Comparison of ENCODE assay signal across 8 cellular contexts in genomic region chr10:69407621-69408301, GRCh38. TPM values are rescaled to one million over a fixed set of nuclear protein-coding genes. Genes with fewer than 3 reads are reported as not detected.
A peak's percentile ranks its signal among the peaks of the same experiment; 100 is the strongest.
DNase-seq lines count a peak whose midpoint lies in the region; ATAC-seq and TF ChIP-seq lines count a peak whose summit lies in the region.

No MANE protein-coding gene starts in this region.

- peaks cover 18% of the 10 kb centered on the region for H3K36me3 Mint-ChIP-seq in CD4-positive, alpha-beta T cell (ENCODE audit: low read depth)
- H3K36me3 Mint-ChIP-seq in stimulated activated memory B cell treated with anti-CD40 and anti-IgM and Interleukin-4, amounts not matched to agents 10 μg/mL and 1 μg/mL and 100 μg/mL, for 72 hours, result peaks cover 16% of the 10 kb centered on the region

- 0 out of 2 replicates have a peak overlapping the region, but pooled peaks have one; percentile 1 for H3K4me3 ChIP-seq in WI38 (ENCODE audit: low read depth, low read length)

- CTCF ChIA-PET in CD4-positive, alpha-beta T cell (lab: Charles Lee), result interaction anchor here (0.5 to 2.5 kb wide), 30 partner anchors 9 to 738 kb away, joined by 3 to 25 read pairs (median 4); partner anchors contain the start of genes SUPV3L1, TSPAN15 and TYSND1

- no peak overlapping the region for H3K27ac ChIP-seq in CD4-positive, alpha-beta T cell (ENCODE audit: low read depth, low read length)

- DNase-seq in CD4-positive, alpha-beta T cell, result peak in 1 of 10 experiments; percentile 16
- peak; percentile 25 for DNase-seq in HCEC 1CT
- peak; percentile 61 for DNase-seq in germinal center (ENCODE audit: low spot score)
- no peak for DNase-seq in NCI-H510A (lab: John Stamatoyannopoulos, UW)
- DNase-seq in AG20443 (ENCODE audit: low spot score), result no peak
- DNase-seq in NCI-H1048 (lab: John Stamatoyannopoulos, UW), result no peak

- no peaks in the 10 kb centered on the region for H3K27me3 Mint-ChIP-seq in CD4-positive, alpha-beta T cell
- H3K27me3 Mint-ChIP-seq in stimulated activated memory B cell treated with anti-CD40 and anti-IgM and Interleukin-4, amounts not matched to agents 10 μg/mL and 1 μg/mL and 100 μg/mL, for 72 hours, result no peaks in the 10 kb centered on the region

- intact Hi-C loops in CD4-positive, alpha-beta T cell (cut with DNase I, micrococcal nuclease), result loop anchor here (1.0 to 5.0 kb wide), 5 partner anchors 17 to 280 kb away; no protein-coding TSS in a partner anchor

- POLR2A ChIA-PET in CD4-positive, alpha-beta T cell (lab: Charles Lee), result interaction anchor here (0.6 to 3.0 kb wide), 11 partner anchors 15 to 229 kb away, joined by 3 to 21 read pairs (median 4); partner anchors contain the start of gene TSPAN15

- TF ChIP-seq CTCF in CD4-positive, alpha-beta T cell (IDR thresholded peaks at IDR 0.05), result no peak
- peak; percentile 26; the same call in 1 of the 2 replicates for TF ChIP-seq CTCF in WI38 (IDR thresholded peaks at IDR 0.05; ENCODE audit: low read depth, low read length)

- no peak for ATAC-seq in CD4-positive, alpha-beta T cell (ENCODE audit: poor library complexity)
- ATAC-seq in stimulated activated memory B cell treated with anti-CD40 and anti-IgM and Interleukin-4, amounts not matched to agents 10 μg/mL and 1 μg/mL and 100 μg/mL, for 72 hours, result no peak

- peak overlapping the region; percentile 88 for H3K27ac Mint-ChIP-seq in CD4-positive, alpha-beta T cell
- H3K27ac Mint-ChIP-seq in stimulated activated memory B cell treated with anti-CD40 and anti-IgM and Interleukin-4, amounts not matched to agents 10 μg/mL and 1 μg/mL and 100 μg/mL, for 72 hours, result peak overlapping the region; percentile 88

- H3K9me3 ChIP-seq in CD4-positive, alpha-beta T cell (ENCODE audit: control insufficient read depth, low read length), result no peaks in the 10 kb centered on the region

- H3K4me3 Mint-ChIP-seq in CD4-positive, alpha-beta T cell, result no peak overlapping the region
- H3K4me3 Mint-ChIP-seq in stimulated activated memory B cell treated with anti-CD40 and anti-IgM and Interleukin-4, amounts not matched to agents 10 μg/mL and 1 μg/mL and 100 μg/mL, for 72 hours, result peak overlapping the region; percentile 72

- no peaks in the 10 kb centered on the region for H3K9me3 Mint-ChIP-seq in CD4-positive, alpha-beta T cell
- no peaks in the 10 kb centered on the region for H3K9me3 Mint-ChIP-seq in stimulated activated memory B cell treated with anti-CD40 and anti-IgM and Interleukin-4, amounts not matched to agents 10 μg/mL and 1 μg/mL and 100 μg/mL, for 72 hours

- peaks cover 28% of the 10 kb centered on the region for H3K4me1 Mint-ChIP-seq in CD4-positive, alpha-beta T cell (ENCODE audit: low read depth)
- peaks cover 44% of the 10 kb centered on the region for H3K4me1 Mint-ChIP-seq in stimulated activated memory B cell treated with anti-CD40 and anti-IgM and Interleukin-4, amounts not matched to agents 10 μg/mL and 1 μg/mL and 100 μg/mL, for 72 hours

- no peaks in the 10 kb centered on the region for H3K27me3 ChIP-seq in CD4-positive, alpha-beta T cell (ENCODE audit: control insufficient read depth, insufficient read depth, low read length)

RNA-seq across cellular contexts. Expression of gene TACR2, which starts 9.0 kb away (rescaled TPM):
- total RNA-seq in CD4-positive, alpha-beta T cell, result not detected

RNA-seq across cellular contexts. Expression of gene TSPAN15, which starts 43.5 kb away (rescaled TPM):
- 1 to 10 TPM; 2.2 to 2.5 TPM for total RNA-seq in CD4-positive, alpha-beta T cell

Comparison
In these comparisons a context has a peak if more than half of its experiments do, and no peak if none do; other contexts are left out.
1. DNase-seq: peak in HCEC 1CT (single experiment) and germinal center (single experiment); none in NCI-H510A (single experiment), AG20443 (single experiment) and NCI-H1048 (single experiment).